Comparison of ENCODE assay signal across 1 cellular context in genomic region chr16:77290451-77291110, GRCh38.
TF ChIP-seq lines count a peak whose summit lies in the region.

No MANE protein-coding gene starts in this region.

TF ChIP-seq in GM23338, 12 proteins besides CTCF, POLR2A, EP300 and RAD21:
- TF ChIP-seq REST (IDR thresholded peaks at IDR 0.05; ENCODE audit: unreplicated experiment) (no peak), JUNB (IDR thresholded peaks at IDR 0.05; ENCODE audit: unreplicated experiment) (no peak), CREB1 (CRISPR knock-in tag; IDR thresholded peaks at IDR 0.05; ENCODE audit: low read depth) (no peak), NANOG (IDR thresholded peaks at IDR 0.05; ENCODE audit: borderline replicate concordance) (no peak), EZH2 (IDR thresholded peaks at IDR 0.05; ENCODE audit: low read depth, unreplicated experiment) (no peak), STAT1 (IDR thresholded peaks at IDR 0.05; ENCODE audit: unreplicated experiment) (no peak), POLR2AphosphoS5 (IDR thresholded peaks at IDR 0.05; ENCODE audit: low read depth) (no peak), ZNF331 (CRISPR knock-in tag; IDR thresholded peaks at IDR 0.05; ENCODE audit: low read depth) (no peak), EZH2phosphoT487 (IDR thresholded peaks at IDR 0.05; ENCODE audit: unreplicated experiment) (no peak), ZNF114 (CRISPR knock-in tag; IDR thresholded peaks at IDR 0.05) (no peak)
- TF ChIP-seq, protein P1, sequence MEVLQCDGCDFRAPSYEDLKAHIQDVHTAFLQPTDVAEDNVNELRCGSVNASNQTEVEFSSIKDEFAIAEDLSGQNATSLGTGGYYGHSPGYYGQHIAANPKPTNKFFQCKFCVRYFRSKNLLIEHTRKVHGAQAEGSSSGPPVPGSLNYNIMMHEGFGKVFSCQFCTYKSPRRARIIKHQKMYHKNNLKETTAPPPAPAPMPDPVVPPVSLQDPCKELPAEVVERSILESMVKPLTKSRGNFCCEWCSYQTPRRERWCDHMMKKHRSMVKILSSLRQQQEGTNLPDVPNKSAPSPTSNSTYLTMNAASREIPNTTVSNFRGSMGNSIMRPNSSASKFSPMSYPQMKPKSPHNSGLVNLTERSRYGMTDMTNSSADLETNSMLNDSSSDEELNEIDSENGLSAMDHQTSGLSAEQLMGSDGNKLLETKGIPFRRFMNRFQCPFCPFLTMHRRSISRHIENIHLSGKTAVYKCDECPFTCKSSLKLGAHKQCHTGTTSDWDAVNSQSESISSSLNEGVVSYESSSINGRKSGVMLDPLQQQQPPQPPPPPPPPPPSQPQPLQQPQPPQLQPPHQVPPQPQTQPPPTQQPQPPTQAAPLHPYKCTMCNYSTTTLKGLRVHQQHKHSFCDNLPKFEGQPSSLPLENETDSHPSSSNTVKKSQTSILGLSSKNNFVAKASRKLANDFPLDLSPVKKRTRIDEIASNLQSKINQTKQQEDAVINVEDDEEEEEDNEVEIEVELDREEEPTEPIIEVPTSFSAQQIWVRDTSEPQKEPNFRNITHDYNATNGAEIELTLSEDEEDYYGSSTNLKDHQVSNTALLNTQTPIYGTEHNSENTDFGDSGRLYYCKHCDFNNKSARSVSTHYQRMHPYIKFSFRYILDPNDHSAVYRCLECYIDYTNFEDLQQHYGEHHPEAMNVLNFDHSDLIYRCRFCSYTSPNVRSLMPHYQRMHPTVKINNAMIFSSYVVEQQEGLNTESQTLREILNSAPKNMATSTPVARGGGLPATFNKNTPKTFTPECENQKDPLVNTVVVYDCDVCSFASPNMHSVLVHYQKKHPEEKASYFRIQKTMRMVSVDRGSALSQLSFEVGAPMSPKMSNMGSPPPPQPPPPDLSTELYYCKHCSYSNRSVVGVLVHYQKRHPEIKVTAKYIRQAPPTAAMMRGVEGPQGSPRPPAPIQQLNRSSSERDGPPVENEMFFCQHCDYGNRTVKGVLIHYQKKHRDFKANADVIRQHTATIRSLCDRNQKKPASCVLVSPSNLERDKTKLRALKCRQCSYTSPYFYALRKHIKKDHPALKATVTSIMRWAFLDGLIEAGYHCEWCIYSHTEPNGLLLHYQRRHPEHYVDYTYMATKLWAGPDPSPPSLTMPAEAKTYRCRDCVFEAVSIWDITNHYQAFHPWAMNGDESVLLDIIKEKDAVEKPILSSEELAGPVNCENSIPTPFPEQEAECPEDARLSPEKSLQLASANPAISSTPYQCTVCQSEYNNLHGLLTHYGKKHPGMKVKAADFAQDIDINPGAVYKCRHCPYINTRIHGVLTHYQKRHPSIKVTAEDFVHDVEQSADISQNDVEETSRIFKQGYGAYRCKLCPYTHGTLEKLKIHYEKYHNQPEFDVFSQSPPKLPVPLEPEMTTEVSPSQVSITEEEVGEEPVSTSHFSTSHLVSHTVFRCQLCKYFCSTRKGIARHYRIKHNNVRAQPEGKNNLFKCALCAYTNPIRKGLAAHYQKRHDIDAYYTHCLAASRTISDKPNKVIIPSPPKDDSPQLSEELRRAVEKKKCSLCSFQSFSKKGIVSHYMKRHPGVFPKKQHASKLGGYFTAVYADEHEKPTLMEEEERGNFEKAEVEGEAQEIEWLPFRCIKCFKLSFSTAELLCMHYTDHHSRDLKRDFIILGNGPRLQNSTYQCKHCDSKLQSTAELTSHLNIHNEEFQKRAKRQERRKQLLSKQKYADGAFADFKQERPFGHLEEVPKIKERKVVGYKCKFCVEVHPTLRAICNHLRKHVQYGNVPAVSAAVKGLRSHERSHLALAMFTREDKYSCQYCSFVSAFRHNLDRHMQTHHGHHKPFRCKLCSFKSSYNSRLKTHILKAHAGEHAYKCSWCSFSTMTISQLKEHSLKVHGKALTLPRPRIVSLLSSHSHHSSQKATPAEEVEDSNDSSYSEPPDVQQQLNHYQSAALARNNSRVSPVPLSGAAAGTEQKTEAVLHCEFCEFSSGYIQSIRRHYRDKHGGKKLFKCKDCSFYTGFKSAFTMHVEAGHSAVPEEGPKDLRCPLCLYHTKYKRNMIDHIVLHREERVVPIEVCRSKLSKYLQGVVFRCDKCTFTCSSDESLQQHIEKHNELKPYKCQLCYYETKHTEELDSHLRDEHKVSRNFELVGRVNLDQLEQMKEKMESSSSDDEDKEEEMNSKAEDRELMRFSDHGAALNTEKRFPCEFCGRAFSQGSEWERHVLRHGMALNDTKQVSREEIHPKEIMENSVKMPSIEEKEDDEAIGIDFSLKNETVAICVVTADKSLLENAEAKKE (CRISPR knock-in tag; IDR thresholded peaks at IDR 0.05) = no peak
- TF ChIP-seq, protein P2, sequence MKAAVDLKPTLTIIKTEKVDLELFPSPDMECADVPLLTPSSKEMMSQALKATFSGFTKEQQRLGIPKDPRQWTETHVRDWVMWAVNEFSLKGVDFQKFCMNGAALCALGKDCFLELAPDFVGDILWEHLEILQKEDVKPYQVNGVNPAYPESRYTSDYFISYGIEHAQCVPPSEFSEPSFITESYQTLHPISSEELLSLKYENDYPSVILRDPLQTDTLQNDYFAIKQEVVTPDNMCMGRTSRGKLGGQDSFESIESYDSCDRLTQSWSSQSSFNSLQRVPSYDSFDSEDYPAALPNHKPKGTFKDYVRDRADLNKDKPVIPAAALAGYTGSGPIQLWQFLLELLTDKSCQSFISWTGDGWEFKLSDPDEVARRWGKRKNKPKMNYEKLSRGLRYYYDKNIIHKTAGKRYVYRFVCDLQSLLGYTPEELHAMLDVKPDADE (IDR thresholded peaks at IDR 0.05) = no peak
TF ChIP-seq in GM23338: peak in this region for 0.
